In genomic region chr10:986137-986825, GRCh38 we compare ENCODE assay signal across 11 cellular contexts. TPM values are rescaled to one million over a fixed set of nuclear protein-coding genes. Genes with fewer than 3 reads are reported as not detected.
DNase-seq lines count a peak whose midpoint lies in the region; ATAC-seq, FAIRE-seq and TF ChIP-seq lines count a peak whose summit lies in the region.
"Had no signal": no experiment of that assay in that cellular context is flagged by ENCODE, and none has a peak within 500 bp of the region (broad histone marks: within the 10 kb centered on the region; RNA-seq: fewer than 3 reads in every experiment).

No MANE protein-coding gene starts in this region.

- FAIRE-seq in GM12891 (lab: Jason Lieb, UNC), result no peak
- FAIRE-seq: pancreas had no signal

- POLR2A ChIA-PET in HEK293 (lab: Yijun Ruan, JAX), result interaction anchor here (1.7 kb wide), 1 partner anchor 63 kb away, joined by 5 read pairs; the partner anchor contains the start of gene IDI1

- H3K36me3 ChIP-seq in HEK293 (ENCODE audit: control insufficient read depth in 2 of 2, insufficient read depth in 1 of 2, low read length in 2 of 2) (peaks cover 8 to 14% of the 10 kb centered on the region in 2 experiments), gastrocnemius medialis (no peaks in the 10 kb centered on the region)
- H3K36me3 ChIP-seq: pancreas, transverse colon had no signal

- H3K4me1 ChIP-seq in HEK293 (ENCODE audit: control insufficient read depth, insufficient read depth, low read length) (peaks cover 2% of the 10 kb centered on the region; the same call in 1 of the 2 replicates), gastrocnemius medialis (peaks cover 22 to 33% of the 10 kb centered on the region in 2 donors)

- H3K9me3 Mint-ChIP-seq in T-helper 2 cell treated with Interferon-gamma antibody and Interleukin-4, amounts not matched to agents 5 μg/mL and 100 μg/mL, for 36 hours, result peaks cover under 1% of the 10 kb centered on the region
- no peaks in the 10 kb centered on the region for H3K9me3 Mint-ChIP-seq in immature natural killer cell

- in situ Hi-C loops in gastrocnemius medialis (cut with MboI; ENCODE audit: low sequenced_read_pairs in 4 of 4), result loop anchor here in 1 of 4 donors (10.0 kb wide), 1 partner anchor 51 kb away; the partner anchor contains the start of gene LARP4B

- H3K9me3 ChIP-seq in HEK293 (ENCODE audit: control insufficient read depth, insufficient read depth, low read depth, low read length) (no peaks in the 10 kb centered on the region), gastrocnemius medialis (no peaks in the 10 kb centered on the region)
- H3K9me3 ChIP-seq: pancreas, SJCRH30, transverse colon had no signal

- H3K36me3 Mint-ChIP-seq in T-helper 2 cell treated with Interferon-gamma antibody and Interleukin-4, amounts not matched to agents 5 μg/mL and 100 μg/mL, for 36 hours (ENCODE audit: low read depth), result peaks cover 21% of the 10 kb centered on the region
- H3K36me3 Mint-ChIP-seq in immature natural killer cell, result peaks cover 0 to 3% (median under 1%) of the 10 kb centered on the region in 3 donors

- H3K4me3 ChIP-seq in HEK293 (ENCODE audit: low read depth, low read length) (no peak overlapping the region), gastrocnemius medialis (no peak overlapping the region)
- H3K4me3 ChIP-seq: SJCRH30 had no signal

- DNase-seq in A172 (ENCODE audit: low spot score), result peak; percentile 78
- DNase-seq in T-helper 2 cell treated with Interferon-gamma antibody and Interleukin-4, amounts not matched to agents 5 μg/mL and 100 μg/mL, for 36 hours (ENCODE audit: low spot score), result no peak
- DNase-seq in immature natural killer cell, result no peak
- DNase-seq in gastrocnemius medialis, result no peak
- DNase-seq in GM12891 (ENCODE audit: insufficient read length, low spot score), result no peak
- DNase-seq: pancreas, SJCRH30, transverse colon had no signal

- no peaks in the 10 kb centered on the region for H3K27me3 Mint-ChIP-seq in T-helper 2 cell treated with Interferon-gamma antibody and Interleukin-4, amounts not matched to agents 5 μg/mL and 100 μg/mL, for 36 hours (ENCODE audit: low read depth)
- H3K27me3 Mint-ChIP-seq in immature natural killer cell (ENCODE audit: low read depth in 3 of 3), result peaks cover 3 to 19% (median 4%) of the 10 kb centered on the region in 3 donors

- no peak overlapping the region for H3K27ac ChIP-seq in HEK293 (ENCODE audit: extremely low read depth, low read depth, low read length)
- peak overlapping the region in 2 of 4 donors; percentile 96 to 97 for H3K27ac ChIP-seq in gastrocnemius medialis
- H3K27ac ChIP-seq: pancreas, SJCRH30, transverse colon had no signal

- CTCF ChIA-PET in HEK293 (lab: Yijun Ruan, JAX), result interaction anchor here (0.7 kb wide), 1 partner anchor 112 kb away, joined by 3 read pairs; no protein-coding TSS in a partner anchor

- ATAC-seq in GM18868 (IDR thresholded peaks at IDR 0.05; ENCODE audit: unreplicated experiment) (no peak), gastrocnemius medialis (no peak), HG03457 (IDR thresholded peaks at IDR 0.05; ENCODE audit: unreplicated experiment) (no peak)
- ATAC-seq: pancreas had no signal

- TF ChIP-seq POLR2A in gastrocnemius medialis (IDR thresholded peaks at IDR 0.05) (no peak), GM12891 (IDR thresholded peaks at IDR 0.05; ENCODE audit: low read depth, low read length) (no peak)

- H3K27me3 ChIP-seq in gastrocnemius medialis, result no peaks in the 10 kb centered on the region
- H3K27me3 ChIP-seq: pancreas, SJCRH30, transverse colon had no signal

- TF ChIP-seq CTCF in HEK293 (tag by site-specific recombination; IDR thresholded peaks at IDR 0.05), result no peak
- TF ChIP-seq CTCF in gastrocnemius medialis (IDR thresholded peaks at IDR 0.05 in 4 of 5, conservative IDR thresholded peaks at IDR 0.05 in 1 of 5), result no peak

- H3K4me1 Mint-ChIP-seq in T-helper 2 cell treated with Interferon-gamma antibody and Interleukin-4, amounts not matched to agents 5 μg/mL and 100 μg/mL, for 36 hours (ENCODE audit: low read depth), result peaks cover 23% of the 10 kb centered on the region
- H3K4me1 Mint-ChIP-seq in immature natural killer cell, result peaks cover 40 to 45% of the 10 kb centered on the region in 2 donors

- no peak overlapping the region for H3K27ac Mint-ChIP-seq in T-helper 2 cell treated with Interferon-gamma antibody and Interleukin-4, amounts not matched to agents 5 μg/mL and 100 μg/mL, for 36 hours
- peak overlapping the region in 1 of 6 donors; percentile 94 for H3K27ac Mint-ChIP-seq in immature natural killer cell

- H3K4me3 Mint-ChIP-seq in T-helper 2 cell treated with Interferon-gamma antibody and Interleukin-4, amounts not matched to agents 5 μg/mL and 100 μg/mL, for 36 hours, result peak overlapping the region; percentile 27
- peak overlapping the region in 4 of 5 donors; percentile 27 to 97 (median 96) for H3K4me3 Mint-ChIP-seq in immature natural killer cell

- intact Hi-C loops in gastrocnemius medialis (cut with DNase I; ENCODE audit: low total_unique reads), result no loop called here

TF ChIP-seq in HEK293, 187 proteins besides CTCF, POLR2A, EP300 and RAD21 (continues in another document):
- no peak for TF ChIP-seq ZNF311 (tag by site-specific recombination; IDR thresholded peaks at IDR 0.05; ENCODE audit: borderline replicate concordance)
- peak; percentile 46; the same call in 1 of the 2 replicates for TF ChIP-seq ZNF335 (tag by site-specific recombination; conservative IDR thresholded peaks at IDR 0.05)
- TF ChIP-seq KLF17 (tag by site-specific recombination; IDR thresholded peaks at IDR 0.05), result no peak
- no peak for TF ChIP-seq ZNF324 (tag by site-specific recombination; IDR thresholded peaks at IDR 0.05)
- TF ChIP-seq ZNF692 (tag by site-specific recombination; IDR thresholded peaks at IDR 0.05), result peak; percentile 78
- no peak for TF ChIP-seq ZNF596 (tag by site-specific recombination; IDR thresholded peaks at IDR 0.05)

TF ChIP-seq in GM12891, 5 proteins besides CTCF, POLR2A, EP300 and RAD21:
- no peak for TF ChIP-seq PAX5 (IDR thresholded peaks at IDR 0.05; ENCODE audit: insufficient read depth, low read length, severe bottlenecking)
- no peak for TF ChIP-seq POLR2AphosphoS5 (IDR thresholded peaks at IDR 0.05; ENCODE audit: low read depth, low read length)
- no peak for TF ChIP-seq SPI1 (IDR thresholded peaks at IDR 0.05; ENCODE audit: low read depth, low read length)
- no peak for TF ChIP-seq POU2F2 (IDR thresholded peaks at IDR 0.05; ENCODE audit: low read depth, low read length)
- no peak for TF ChIP-seq TAF1 (IDR thresholded peaks at IDR 0.05; ENCODE audit: low read depth, low read length)

RNA-seq across cellular contexts. Expression of gene GTPBP4, which starts 2.0 kb away (rescaled TPM):
- total RNA-seq in A172 (2014; rRNA removed; shearing (Covaris generic)), result 102 and 156 TPM in 2 replicates
- 10 to 100 TPM; 10.5 to 22.5 (median 18.3) TPM for polyA plus RNA-seq in immature natural killer cell
- total RNA-seq in gastrocnemius medialis, result 10 to 100 TPM; 34.7 to 51.5 (median 38.5) TPM
- 42.0 TPM for polyA plus RNA-seq in GM12891 (2012; ENCODE audit: low read depth, missing spikeins)

RNA-seq across cellular contexts. Expression of gene IDI2, which starts 39.4 kb away (rescaled TPM):
- total RNA-seq in A172 (2014; rRNA removed; shearing (Covaris generic)), result not detected in 2 replicates
- polyA plus RNA-seq in immature natural killer cell, result under 1 TPM in 1 of 3 donors, not detected in 2; 0.19 TPM
- total RNA-seq in gastrocnemius medialis, result 100 to 1,000 TPM in 2 of 4 donors, 10 to 100 TPM in 2; 43.7 to 204 (median 86.7) TPM
- polyA plus RNA-seq in GM12891 (2012; ENCODE audit: low read depth, missing spikeins), result not detected
- total RNA-seq: pancreas, SJCRH30, transverse colon had no signal

RNA-seq across cellular contexts. Expression of gene LARP4B, which starts 54.8 kb away (rescaled TPM):
- 42.5 and 55.7 TPM in 2 replicates for total RNA-seq in A172 (2014; rRNA removed; shearing (Covaris generic))
- 10 to 100 TPM in 2 of 3 donors, 1 to 10 TPM in 1; 4.7 to 35.8 (median 13.3) TPM for polyA plus RNA-seq in immature natural killer cell
- 10 to 100 TPM; 29.7 to 45.6 (median 40.0) TPM for total RNA-seq in gastrocnemius medialis
- polyA plus RNA-seq in GM12891 (2012; ENCODE audit: low read depth, missing spikeins), result 20.1 TPM

Comparison
In these comparisons a context has a peak if more than half of its experiments do, and no peak if none do; other contexts are left out.
1. RNA of gene IDI2, which starts 39.4 kb away (total RNA-seq): 43.7 to 204 TPM in gastrocnemius medialis; not detected in A172; every median in the first group is over 10 times any median in the second.